Comparison of ENCODE assay signal across 32 cellular contexts in genomic region chr10:71661942-71662341, GRCh38. TPM values are rescaled to one million over a fixed set of nuclear protein-coding genes. Genes with fewer than 3 reads are reported as not detected.
"Had no signal": no experiment of that assay in that cellular context is flagged by ENCODE, and none has a peak within 500 bp of the region (broad histone marks: within the 10 kb centered on the region; RNA-seq: fewer than 3 reads in every experiment).

No MANE protein-coding gene starts in this region.

- H3K27ac Mint-ChIP-seq: activated CD8-positive, alpha-beta T cell treated with anti-CD3 and anti-CD28 coated beads for 36 hours; activated naive CD4-positive, alpha-beta T cell treated with anti-CD3 and anti-CD28 coated beads, Interleukin-2, amount 50 U/mL, for 24 hours; activated T-cell treated with anti-CD3 and anti-CD28 coated beads, Interleukin-2, amount 50 U/mL, for 24 hours; activated T-helper 2 cell treated with anti-CD3 and anti-CD28 coated beads, Interferon-gamma antibody, Interleukin-2, Interleukin-4, amounts not matched to agents 10 μg/mL and 5 μg/mL and 100 μg/mL, durations not matched to agents 14 hours and 24 hours and 36 hours had no signal

- ATAC-seq: activated CD8-positive, alpha-beta T cell treated with anti-CD3 and anti-CD28 coated beads for 36 hours; PC-3 had no signal

- H3K27me3 ChIP-seq: cardiac muscle cell, MG63, SJCRH30 had no signal

- H3K4me1 ChIP-seq: SJCRH30 had no signal

- FAIRE-seq: RCC 7860 had no signal

- H3K9me3 ChIP-seq: MG63, SJCRH30 had no signal

- H3K4me3 Mint-ChIP-seq: activated CD8-positive, alpha-beta T cell treated with anti-CD3 and anti-CD28 coated beads for 36 hours; activated naive CD4-positive, alpha-beta T cell treated with anti-CD3 and anti-CD28 coated beads, Interleukin-2, amount 50 U/mL, for 24 hours; activated T-cell treated with anti-CD3 and anti-CD28 coated beads, Interleukin-2, amount 50 U/mL, for 24 hours had no signal

- H3K9me3 Mint-ChIP-seq: activated CD8-positive, alpha-beta T cell treated with anti-CD3 and anti-CD28 coated beads for 36 hours; activated naive CD4-positive, alpha-beta T cell treated with anti-CD3 and anti-CD28 coated beads, Interleukin-2, amount 50 U/mL, for 24 hours; activated T-cell treated with anti-CD3 and anti-CD28 coated beads, Interleukin-2, amount 50 U/mL, for 24 hours; activated T-helper 2 cell treated with anti-CD3 and anti-CD28 coated beads, Interferon-gamma antibody, Interleukin-2, Interleukin-4, amounts not matched to agents 10 μg/mL and 5 μg/mL and 100 μg/mL, durations not matched to agents 14 hours and 24 hours and 36 hours had no signal

- H3K36me3 ChIP-seq: cardiac muscle cell, MG63, SJCRH30 had no signal

- H3K27ac ChIP-seq: cardiac muscle cell, RWPE1, SJCRH30, SK-N-MC, WERI-Rb-1 had no signal

- H3K27me3 Mint-ChIP-seq: activated CD8-positive, alpha-beta T cell treated with anti-CD3 and anti-CD28 coated beads for 36 hours; activated naive CD4-positive, alpha-beta T cell treated with anti-CD3 and anti-CD28 coated beads, Interleukin-2, amount 50 U/mL, for 24 hours; activated T-cell treated with anti-CD3 and anti-CD28 coated beads, Interleukin-2, amount 50 U/mL, for 24 hours had no signal

- DNase-seq: activated CD4-positive, alpha-beta T cell treated with anti-CD3 and anti-CD28 coated beads for 1 hour; activated CD4-positive, alpha-beta T cell treated with anti-CD3 and anti-CD28 coated beads for 48 hours; activated CD4-positive, CD25-positive, alpha-beta regulatory T cell; activated CD8-positive, alpha-beta T cell treated with anti-CD3 and anti-CD28 coated beads for 36 hours; activated gamma-delta T cell; activated naive CD4-positive, alpha-beta T cell treated with Interleukin-2 at 50 U/mL for 16 hours; activated T-cell treated with anti-CD3 and anti-CD28 coated beads, Interleukin-2, amount 50 U/mL, for 24 hours; anterior cingulate cortex; Kasumi-1; KG1; MG63; NCI-H1092; NCI-H1417; NCI-H146; NCI-H187; NCI-H2029 treated with DMSO at 0.1 percent for 48 hours; NCI-H2107; NCI-H2171; NCI-H510A; NCI-H748 treated with DMSO at 0.1 percent for 48 hours; NK-92 treated with Interleukin-12 subunit alpha and Interleukin-12 subunit beta, amount 100 ng/mL, for 24 hours; PC-3; Right ventricle myocardium superior; SJCRH30; T1000; WERI-Rb-1 had no signal

- H3K36me3 Mint-ChIP-seq: activated naive CD4-positive, alpha-beta T cell treated with anti-CD3 and anti-CD28 coated beads, Interleukin-2, amount 50 U/mL, for 24 hours had no signal

- H3K4me3 ChIP-seq: cardiac muscle cell, MG63, SJCRH30, SK-N-MC had no signal

RNA-seq across cellular contexts. Expression of gene C10orf105, which starts 57.6 kb away (rescaled TPM):
- total RNA-seq: PC-3, SJCRH30 had no signal
- polyA plus RNA-seq: cardiac muscle cell had no signal
